11 cellular contexts compared by ENCODE assay signal in genomic region chr13:99119686-99120085, GRCh38.
DNase-seq lines count a peak whose midpoint lies in the region; ATAC-seq and TF ChIP-seq lines count a peak whose summit lies in the region.
"Had no signal": no experiment of that assay in that cellular context is flagged by ENCODE, and none has a peak within 500 bp of the region (broad histone marks: within the 10 kb centered on the region; RNA-seq: fewer than 3 reads in every experiment).

No MANE protein-coding gene starts in this region.

- H3K36me3 ChIP-seq in right lobe of liver: no peaks in the 10 kb centered on the region
- H3K36me3 ChIP-seq in HAP-1 (replicated peaks): no peaks in the 10 kb centered on the region

- 75% methylated on average over 7 of the region's 7 CpGs for WGBS in right lobe of liver (ENCODE audit: insufficient coverage, low coverage, low lambda C conversion rate, missing lambda C conversion rate)

- peaks cover 4 to 7% of the 10 kb centered on the region in 2 donors for H3K9me3 Mint-ChIP-seq in activated T-cell treated with anti-CD3 and anti-CD28 coated beads, Interleukin-2, amount 50 U/mL, for 72 hours
- H3K9me3 Mint-ChIP-seq in osteocyte (ENCODE audit: unreplicated experiment) (peaks cover 3% of the 10 kb centered on the region), endothelial cell (ENCODE audit: unreplicated experiment) (no peaks in the 10 kb centered on the region)
- H3K9me3 Mint-ChIP-seq: type B pancreatic cell had no signal

- H3K4me3 Mint-ChIP-seq in activated T-cell treated with anti-CD3 and anti-CD28 coated beads, Interleukin-2, amount 50 U/mL, for 72 hours: peak overlapping the region; percentile 15 to 17
- H3K4me3 Mint-ChIP-seq in osteocyte (ENCODE audit: unreplicated experiment): no peak overlapping the region
- no peak overlapping the region for H3K4me3 Mint-ChIP-seq in endothelial cell (ENCODE audit: unreplicated experiment)
- H3K4me3 Mint-ChIP-seq: type B pancreatic cell had no signal

- no peaks in the 10 kb centered on the region for H3K27me3 Mint-ChIP-seq in activated T-cell treated with anti-CD3 and anti-CD28 coated beads, Interleukin-2, amount 50 U/mL, for 72 hours (ENCODE audit: low read depth)
- H3K27me3 Mint-ChIP-seq in osteocyte (ENCODE audit: unreplicated experiment): peaks cover 3% of the 10 kb centered on the region
- H3K27me3 Mint-ChIP-seq in endothelial cell (ENCODE audit: unreplicated experiment): no peaks in the 10 kb centered on the region
- H3K27me3 Mint-ChIP-seq: type B pancreatic cell had no signal

- no peaks in the 10 kb centered on the region for H3K27me3 ChIP-seq in right lobe of liver
- H3K27me3 ChIP-seq in HAP-1 (ENCODE audit: low read depth): no peaks in the 10 kb centered on the region

- H3K9me3 ChIP-seq in right lobe of liver: no peaks in the 10 kb centered on the region
- no peaks in the 10 kb centered on the region; the same call in 1 of the 2 replicates for H3K9me3 ChIP-seq in HAP-1

- H3K27ac Mint-ChIP-seq in activated T-cell treated with anti-CD3 and anti-CD28 coated beads, Interleukin-2, amount 50 U/mL, for 72 hours: peak overlapping the region; percentile 34
- no peak overlapping the region for H3K27ac Mint-ChIP-seq in osteocyte (ENCODE audit: unreplicated experiment)
- H3K27ac Mint-ChIP-seq in endothelial cell (ENCODE audit: unreplicated experiment): no peak overlapping the region
- H3K27ac Mint-ChIP-seq: type B pancreatic cell had no signal

- ATAC-seq in activated T-cell treated with anti-CD3 and anti-CD28 coated beads, Interleukin-2, amount 50 U/mL, for 72 hours (replicated peaks in 1 of 2): peak; percentile 81 to 85
- ATAC-seq in stimulated activated naive CD8-positive, alpha-beta T cell treated with anti-CD3 and anti-CD28 coated beads, Interleukin-15, Interleukin-2, amounts not matched to agents 100 U/mL and 50 U/mL, for 24 hours: peak; percentile 74
- no peak for ATAC-seq in right lobe of liver

- no peak for TF ChIP-seq POLR2A in right lobe of liver (IDR thresholded peaks at IDR 0.05)

- peaks cover 40% of the 10 kb centered on the region for H3K4me1 Mint-ChIP-seq in activated T-cell treated with anti-CD3 and anti-CD28 coated beads, Interleukin-2, amount 50 U/mL, for 72 hours (ENCODE audit: low read depth)
- peaks cover 13% of the 10 kb centered on the region for H3K4me1 Mint-ChIP-seq in osteocyte (ENCODE audit: unreplicated experiment)
- no peaks in the 10 kb centered on the region for H3K4me1 Mint-ChIP-seq in endothelial cell (ENCODE audit: unreplicated experiment)

- peak; percentile 73 for DNase-seq in activated effector memory CD4-positive, alpha-beta T cell treated with anti-CD3 and anti-CD28 coated beads, Interleukin-2, amount 50 U/mL, for 16 hours
- no peak for DNase-seq in activated effector memory CD4-positive, alpha-beta T cell treated with Interleukin-2 at 50 U/mL for 16 hours
- peak; percentile 40 to 46 for DNase-seq in activated T-cell treated with anti-CD3 and anti-CD28 coated beads, Interleukin-2, amount 50 U/mL, for 72 hours
- DNase-seq in osteocyte (ENCODE audit: extremely low spot score, unreplicated experiment): peak; percentile 23
- peak; percentile 24 for DNase-seq in stimulated activated naive CD8-positive, alpha-beta T cell treated with anti-CD3 and anti-CD28 coated beads, Interleukin-15, Interleukin-2, amounts not matched to agents 100 U/mL and 50 U/mL, for 24 hours
- no peak for DNase-seq in right lobe of liver
- no peak for DNase-seq in HAP-1 (ENCODE audit: low spot score in 2 of 2)
- no peak for DNase-seq in endothelial cell (ENCODE audit: low spot score)
- DNase-seq: glutamatergic neuron, NCI-H2081 had no signal

- intact Hi-C loops in right lobe of liver (cut with DNase I): no loop called here

- peaks cover 11 to 14% of the 10 kb centered on the region in 2 donors for H3K36me3 Mint-ChIP-seq in activated T-cell treated with anti-CD3 and anti-CD28 coated beads, Interleukin-2, amount 50 U/mL, for 72 hours (ENCODE audit: insufficient read depth in 2 of 2)
- H3K36me3 Mint-ChIP-seq in osteocyte (ENCODE audit: unreplicated experiment) (no peaks in the 10 kb centered on the region), endothelial cell (ENCODE audit: low read depth, unreplicated experiment) (no peaks in the 10 kb centered on the region)
- H3K36me3 Mint-ChIP-seq: type B pancreatic cell had no signal

- no peaks in the 10 kb centered on the region for H3K4me1 ChIP-seq in right lobe of liver
- H3K4me1 ChIP-seq in HAP-1: peaks cover 18% of the 10 kb centered on the region

- H3K4me3 ChIP-seq in right lobe of liver: no peak overlapping the region
- H3K4me3 ChIP-seq in HAP-1: no peak overlapping the region

- no peak overlapping the region for H3K27ac ChIP-seq in right lobe of liver

- no peak for TF ChIP-seq CTCF in osteocyte (IDR thresholded peaks at IDR 0.05)
- TF ChIP-seq CTCF in right lobe of liver (IDR thresholded peaks at IDR 0.05): no peak
- no peak for TF ChIP-seq CTCF in endothelial cell (IDR thresholded peaks at IDR 0.05; ENCODE audit: unreplicated experiment)

- in situ Hi-C loops in HAP-1 (cut with MboI; ENCODE audit: low sequenced_read_pairs): no loop called here

Comparison
In these comparisons a context has a peak if more than half of its experiments do, and no peak if none do; other contexts are left out.
1. DNase-seq: peak in activated effector memory CD4-positive, alpha-beta T cell treated with anti-CD3 and anti-CD28 coated beads, Interleukin-2, amount 50 U/mL, for 16 hours (single experiment), activated T-cell treated with anti-CD3 and anti-CD28 coated beads, Interleukin-2, amount 50 U/mL, for 72 hours (2 of 2), osteocyte (single experiment) and stimulated activated naive CD8-positive, alpha-beta T cell treated with anti-CD3 and anti-CD28 coated beads, Interleukin-15, Interleukin-2, amounts not matched to agents 100 U/mL and 50 U/mL, for 24 hours (single experiment); none in activated effector memory CD4-positive, alpha-beta T cell treated with Interleukin-2 at 50 U/mL for 16 hours (single experiment), right lobe of liver (0 of 3), HAP-1 (0 of 2) and endothelial cell (single experiment).
2. ATAC-seq: peak in activated T-cell treated with anti-CD3 and anti-CD28 coated beads, Interleukin-2, amount 50 U/mL, for 72 hours (2 of 2) and stimulated activated naive CD8-positive, alpha-beta T cell treated with anti-CD3 and anti-CD28 coated beads, Interleukin-15, Interleukin-2, amounts not matched to agents 100 U/mL and 50 U/mL, for 24 hours (single experiment); none in right lobe of liver (0 of 4).
3. H3K4me3 Mint-ChIP-seq: peak in activated T-cell treated with anti-CD3 and anti-CD28 coated beads, Interleukin-2, amount 50 U/mL, for 72 hours (2 of 2); none in osteocyte (single experiment) and endothelial cell (single experiment).